8 cellular contexts compared by ENCODE assay signal in the genomic region with DNA sequence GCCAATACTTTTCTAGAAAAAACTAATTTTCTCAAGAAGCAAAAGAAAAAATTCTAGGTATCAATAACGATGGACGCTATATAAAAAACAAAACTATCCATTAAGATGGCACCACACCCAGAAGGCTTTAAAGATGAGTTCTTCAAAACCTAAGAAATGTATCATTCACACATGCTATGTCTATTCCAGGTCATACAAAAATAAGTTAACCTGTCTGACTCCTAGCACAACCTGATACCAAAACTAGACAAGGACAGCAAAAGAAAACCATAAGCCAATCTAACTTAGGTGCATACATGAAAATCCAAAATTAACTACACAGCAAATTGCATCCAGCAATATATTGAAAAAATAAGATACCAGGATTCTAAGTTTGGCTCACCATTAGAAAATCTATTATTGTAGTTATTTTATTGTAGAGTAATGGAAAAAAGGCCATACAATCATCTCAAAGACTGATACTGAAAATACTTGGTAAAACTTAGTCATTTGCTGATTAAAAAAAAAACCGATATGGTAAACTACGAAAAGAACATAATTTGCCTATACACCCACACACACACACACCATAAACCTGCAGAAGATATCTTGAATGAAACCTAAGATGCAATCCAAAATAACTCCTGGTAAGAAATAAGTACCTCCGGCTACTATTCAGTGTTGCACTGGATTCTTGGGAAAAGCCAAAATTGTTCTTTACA. TPM values are rescaled to one million over a fixed set of nuclear protein-coding genes. Genes with fewer than 3 reads are reported as not detected.
DNase-seq lines count a peak whose midpoint lies in the region; ATAC-seq and TF ChIP-seq lines count a peak whose summit lies in the region.

No MANE protein-coding gene starts in this region.

- peaks cover 20% of the 10 kb centered on the region for H3K36me3 Mint-ChIP-seq in activated CD8-positive, alpha-beta memory T cell treated with anti-CD3 and anti-CD28 coated beads, Interleukin-2, amount 10 ng/mL, durations not matched to agents 7 days and 5 days
- H3K36me3 Mint-ChIP-seq in glutamatergic neuron (ENCODE audit: unreplicated experiment), result no peaks in the 10 kb centered on the region
- peaks cover 4 to 11% of the 10 kb centered on the region in 2 donors for H3K36me3 Mint-ChIP-seq in stimulated activated naive B cell treated with anti-CD40 and anti-IgM and Interleukin-4, amounts not matched to agents 10 μg/mL and 1 μg/mL and 100 μg/mL, for 72 hours

- H3K27me3 ChIP-seq in RWPE2 (ENCODE audit: insufficient read depth, poor library complexity, severe bottlenecking), result no peaks in the 10 kb centered on the region

- no peaks in the 10 kb centered on the region for H3K27me3 Mint-ChIP-seq in activated CD8-positive, alpha-beta memory T cell treated with anti-CD3 and anti-CD28 coated beads, Interleukin-2, amount 10 ng/mL, durations not matched to agents 7 days and 5 days
- peaks cover 7% of the 10 kb centered on the region for H3K27me3 Mint-ChIP-seq in glutamatergic neuron (ENCODE audit: unreplicated experiment)
- H3K27me3 Mint-ChIP-seq in stimulated activated naive B cell treated with anti-CD40 and anti-IgM and Interleukin-4, amounts not matched to agents 10 μg/mL and 1 μg/mL and 100 μg/mL, for 72 hours, result no peaks in the 10 kb centered on the region

- peaks cover 51% of the 10 kb centered on the region for H3K4me1 Mint-ChIP-seq in activated CD8-positive, alpha-beta memory T cell treated with anti-CD3 and anti-CD28 coated beads, Interleukin-2, amount 10 ng/mL, durations not matched to agents 7 days and 5 days
- peaks cover 5% of the 10 kb centered on the region for H3K4me1 Mint-ChIP-seq in glutamatergic neuron (ENCODE audit: low read depth, unreplicated experiment)
- H3K4me1 Mint-ChIP-seq in stimulated activated naive B cell treated with anti-CD40 and anti-IgM and Interleukin-4, amounts not matched to agents 10 μg/mL and 1 μg/mL and 100 μg/mL, for 72 hours, result peaks cover 14 to 33% of the 10 kb centered on the region in 2 donors

- no peak for ATAC-seq in activated CD8-positive, alpha-beta memory T cell treated with anti-CD3 and anti-CD28 coated beads, Interleukin-2, amount 10 ng/mL, durations not matched to agents 7 days and 5 days
- ATAC-seq in RWPE2 (ENCODE audit: low read depth), result no peak
- ATAC-seq in stimulated activated naive B cell treated with anti-CD40 and anti-IgM and Interleukin-4, amounts not matched to agents 10 μg/mL and 1 μg/mL and 100 μg/mL, for 72 hours (replicated peaks), result peak in 1 of 2 donors; percentile 20
- ATAC-seq in GM19324 (IDR thresholded peaks at IDR 0.05; ENCODE audit: low FRiP score, unreplicated experiment), result no peak
- no peak for ATAC-seq in GM18870 (IDR thresholded peaks at IDR 0.05; ENCODE audit: unreplicated experiment)

- peak overlapping the region; percentile 93 for H3K27ac Mint-ChIP-seq in activated CD8-positive, alpha-beta memory T cell treated with anti-CD3 and anti-CD28 coated beads, Interleukin-2, amount 10 ng/mL, durations not matched to agents 7 days and 5 days
- H3K27ac Mint-ChIP-seq in glutamatergic neuron (ENCODE audit: unreplicated experiment), result peak overlapping the region; percentile 74
- H3K27ac Mint-ChIP-seq in stimulated activated naive B cell treated with anti-CD40 and anti-IgM and Interleukin-4, amounts not matched to agents 10 μg/mL and 1 μg/mL and 100 μg/mL, for 72 hours, result peak overlapping the region; percentile 99

- H3K4me3 ChIP-seq in RWPE2 (ENCODE audit: severe bottlenecking), result peak overlapping the region; percentile 49

- no peaks in the 10 kb centered on the region for H3K9me3 ChIP-seq in RWPE2 (ENCODE audit: severe bottlenecking)

- H3K4me3 Mint-ChIP-seq in activated CD8-positive, alpha-beta memory T cell treated with anti-CD3 and anti-CD28 coated beads, Interleukin-2, amount 10 ng/mL, durations not matched to agents 7 days and 5 days, result peak overlapping the region; percentile 85
- peak overlapping the region; percentile 91 for H3K4me3 Mint-ChIP-seq in glutamatergic neuron (ENCODE audit: unreplicated experiment)
- H3K4me3 Mint-ChIP-seq in stimulated activated naive B cell treated with anti-CD40 and anti-IgM and Interleukin-4, amounts not matched to agents 10 μg/mL and 1 μg/mL and 100 μg/mL, for 72 hours, result peak overlapping the region; percentile 97 to 99

- no peaks in the 10 kb centered on the region for H3K4me1 ChIP-seq in RWPE2 (ENCODE audit: insufficient read depth, poor library complexity, severe bottlenecking)

- no peak for DNase-seq in activated CD8-positive, alpha-beta memory T cell treated with anti-CD3 and anti-CD28 coated beads, Interleukin-2, amount 10 ng/mL, durations not matched to agents 7 days and 5 days
- no peak for DNase-seq in activated CD8-positive, alpha-beta memory T cell treated with anti-CD3 and anti-CD28 coated beads for 24 hours
- no peak for DNase-seq in RWPE2 (ENCODE audit: low spot score)
- DNase-seq in glutamatergic neuron, result no peak
- DNase-seq in stimulated activated naive B cell treated with anti-CD40 and anti-IgM and Interleukin-4, amounts not matched to agents 10 μg/mL and 1 μg/mL and 100 μg/mL, for 72 hours, result no peak
- DNase-seq in NCI-H526 (lab: John Stamatoyannopoulos, UW), result no peak

- peak overlapping the region; percentile 76 for H3K27ac ChIP-seq in RWPE2 (ENCODE audit: poor library complexity, severe bottlenecking)

- TF ChIP-seq CTCF in RWPE2 (IDR thresholded peaks at IDR 0.05; ENCODE audit: poor library complexity, severe bottlenecking) (no peak), glutamatergic neuron (IDR thresholded peaks at IDR 0.05; ENCODE audit: partially characterized antibody, unreplicated experiment) (no peak)

- H3K36me3 ChIP-seq in RWPE2 (ENCODE audit: low read depth), result no peaks in the 10 kb centered on the region

- no peaks in the 10 kb centered on the region for H3K9me3 Mint-ChIP-seq in activated CD8-positive, alpha-beta memory T cell treated with anti-CD3 and anti-CD28 coated beads, Interleukin-2, amount 10 ng/mL, durations not matched to agents 7 days and 5 days (ENCODE audit: low read depth)
- H3K9me3 Mint-ChIP-seq in glutamatergic neuron (ENCODE audit: unreplicated experiment), result peaks cover 3% of the 10 kb centered on the region
- no peaks in the 10 kb centered on the region for H3K9me3 Mint-ChIP-seq in stimulated activated naive B cell treated with anti-CD40 and anti-IgM and Interleukin-4, amounts not matched to agents 10 μg/mL and 1 μg/mL and 100 μg/mL, for 72 hours

- CTCF ChIA-PET in activated CD8-positive, alpha-beta memory T cell treated with anti-CD3 and anti-CD28 coated beads, Interleukin-2, amount 10 ng/mL, durations not matched to agents 7 days and 5 days (lab: Charles Lee), result interaction anchor here (1.3 to 1.9 kb wide), 2 partner anchors 34 to 58 kb away, joined by 3 to 7 read pairs; no protein-coding TSS in a partner anchor

RNA-seq across cellular contexts. Expression of a gene that starts 55.0 kb away (rescaled TPM):
- total RNA-seq in activated CD8-positive, alpha-beta memory T cell treated with anti-CD3 and anti-CD28 coated beads, Interleukin-2, amount 10 ng/mL, durations not matched to agents 7 days and 5 days, result 10 to 100 TPM; 49.7 to 63.2 TPM
- total RNA-seq in glutamatergic neuron (ENCODE audit: unreplicated experiment), result 9.7 TPM
